Comparison of ENCODE assay signal across 8 cellular contexts in genomic region chr20:32457476-32457986, GRCh38.
DNase-seq lines count a peak whose midpoint lies in the region; ATAC-seq and TF ChIP-seq lines count a peak whose summit lies in the region.

No MANE protein-coding gene starts in this region.

- peak overlapping the region; percentile 74 to 77 (median 74) for H3K4me3 Mint-ChIP-seq in brain

- H3K9ac ChIP-seq in smooth muscle cell (ENCODE audit: low read depth): peak overlapping the region; percentile 79

- TF ChIP-seq CTCF in GM10248 (IDR thresholded peaks at IDR 0.05; ENCODE audit: control extremely low read depth, extremely low read depth, low read depth, missing control alignments): no peak
- TF ChIP-seq CTCF in brain (conservative IDR thresholded peaks at IDR 0.05): no peak
- no peak for TF ChIP-seq CTCF in smooth muscle cell (IDR thresholded peaks at IDR 0.05; ENCODE audit: borderline replicate concordance, insufficient read depth, poor library complexity, severe bottlenecking)

- H3K36me3 Mint-ChIP-seq in brain: peaks cover 17% of the 10 kb centered on the region

- no peak overlapping the region for H2AFZ ChIP-seq in smooth muscle cell (ENCODE audit: low read depth)

- no peak for ATAC-seq in HG03521 (IDR thresholded peaks at IDR 0.05; ENCODE audit: unreplicated experiment)
- no peak for ATAC-seq in HG02763 (IDR thresholded peaks at IDR 0.05; ENCODE audit: unreplicated experiment)

- H3K9me3 ChIP-seq in smooth muscle cell (replicated peaks; ENCODE audit: low read depth): no peaks in the 10 kb centered on the region

- no peaks in the 10 kb centered on the region for H3K27me3 Mint-ChIP-seq in brain

- peak overlapping the region; percentile 79 to 96 (median 84) for H3K27ac Mint-ChIP-seq in brain

- peaks cover 19% of the 10 kb centered on the region for H3F3A ChIP-seq in smooth muscle cell (ENCODE audit: low read depth)

- peaks cover 3% of the 10 kb centered on the region for H3K36me3 ChIP-seq in smooth muscle cell (ENCODE audit: low read depth)

- H3K27me3 ChIP-seq in smooth muscle cell (ENCODE audit: low read depth): no peaks in the 10 kb centered on the region

- H3K4me3 ChIP-seq in smooth muscle cell: peak overlapping the region; percentile 59

- H3K79me2 ChIP-seq in smooth muscle cell (ENCODE audit: low read depth): peaks cover 66% of the 10 kb centered on the region

- H3K9me3 Mint-ChIP-seq in brain: no peaks in the 10 kb centered on the region

- H3K4me2 ChIP-seq in smooth muscle cell: peak overlapping the region; percentile 97

- CTCF ChIA-PET in GM10248 (lab: Yijun Ruan, JAX): interaction anchor here (0.6 to 3.0 kb wide), 9 partner anchors 8 to 172 kb away, joined by 3 to 7 read pairs (median 4); no protein-coding TSS in a partner anchor

- peaks cover 95% of the 10 kb centered on the region for H4K20me1 ChIP-seq in smooth muscle cell (ENCODE audit: low read depth)

- 5% methylated on average over 29 of the region's 29 CpGs for WGBS in smooth muscle cell (ENCODE audit: low lambda C conversion rate)

- DNase-seq in GM10248 (ENCODE audit: extremely low spot score) (peak; percentile 81), NCI-H1417 (lab: John Stamatoyannopoulos, UW) (peak in 2 of 3 experiments; percentile 87 to 92), iPS-NIHi7 (ENCODE audit: extremely low spot score) (peak; percentile 98), smooth muscle cell (lab: John Stamatoyannopoulos, UW; ENCODE audit: unreplicated experiment) (peak; percentile 83), NCI-H146 treated with DMSO at 0.1 percent for 48 hours (lab: John Stamatoyannopoulos, UW; ENCODE audit: unreplicated experiment) (no peak)

- H3K4me1 ChIP-seq in smooth muscle cell (ENCODE audit: low read depth): peaks cover 15% of the 10 kb centered on the region

- POLR2A ChIA-PET in GM10248 (lab: Yijun Ruan, JAX): interaction anchor here (0.6 kb wide), 1 partner anchor 96 kb away, joined by 5 read pairs; no protein-coding TSS in a partner anchor

- peak overlapping the region; percentile 86 for H3K27ac ChIP-seq in smooth muscle cell (ENCODE audit: low read depth)

- peaks cover 36% of the 10 kb centered on the region for H3K4me1 Mint-ChIP-seq in brain
